8 cellular contexts compared by ENCODE assay signal in genomic region chr3:38137615-38138346, GRCh38. TPM values are rescaled to one million over a fixed set of nuclear protein-coding genes. Genes with fewer than 3 reads are reported as not detected.
DNase-seq lines count a peak whose midpoint lies in the region; ATAC-seq lines count a peak whose summit lies in the region.

No MANE protein-coding gene starts in this region.

- ATAC-seq in GM18511 (IDR thresholded peaks at IDR 0.05; ENCODE audit: unreplicated experiment) (no peak), GM19395 (IDR thresholded peaks at IDR 0.05; ENCODE audit: unreplicated experiment) (no peak), GM21528 (IDR thresholded peaks at IDR 0.05; ENCODE audit: low FRiP score, unreplicated experiment) (no peak)

- H3K9me3 ChIP-seq in SK-N-MC (ENCODE audit: low read depth, low read length), result no peaks in the 10 kb centered on the region
- no peaks in the 10 kb centered on the region for H3K9me3 ChIP-seq in muscle layer of duodenum (ENCODE audit: control insufficient read depth in 1 of 2, low read length in 2 of 2)

- H3K27me3 ChIP-seq in muscle layer of duodenum (ENCODE audit: low read depth, low read length), result no peaks in the 10 kb centered on the region

- H3K27ac ChIP-seq in SK-N-MC (no peak overlapping the region), muscle layer of duodenum (ENCODE audit: low read length) (peak overlapping the region; percentile 93)

- peaks cover 20 to 31% of the 10 kb centered on the region in 2 donors for H3K4me1 ChIP-seq in muscle layer of duodenum (ENCODE audit: control insufficient read depth in 1 of 2, insufficient read depth in 2 of 2, low read length in 2 of 2)

- H3K4me3 ChIP-seq in SK-N-MC (peak overlapping the region; percentile 87), muscle layer of duodenum (ENCODE audit: low read depth in 1 of 2, low read length in 2 of 2) (peak overlapping the region; percentile 87 to 89)

- DNase-seq in NCI-H2107 treated with DMSO at 0.1 percent for 48 hours (lab: John Stamatoyannopoulos, UW; ENCODE audit: unreplicated experiment) (peak; percentile 41), NCI-H2107 (lab: John Stamatoyannopoulos, UW) (no peak), SK-N-MC (ENCODE audit: low read depth, low spot score) (no peak), dermis blood vessel endothelial cell (peak; percentile 27)

- H3K9ac ChIP-seq in SK-N-MC (ENCODE audit: insufficient read length), result peak overlapping the region; percentile 57

- H3K36me3 ChIP-seq in SK-N-MC (ENCODE audit: insufficient read depth, low read length) (no peaks in the 10 kb centered on the region), muscle layer of duodenum (ENCODE audit: control insufficient read depth in 1 of 2, insufficient read depth in 2 of 2, low read length in 2 of 2) (peaks cover 33 to 35% of the 10 kb centered on the region in 2 donors)

RNA-seq across cellular contexts. Expression of gene MYD88, which starts 0.7 kb away (rescaled TPM):
- 29.3 and 29.9 TPM in 2 replicates for total RNA-seq in dermis blood vessel endothelial cell

RNA-seq across cellular contexts. Expression of gene ACAA1, which starts 0.9 kb away (rescaled TPM):
- 27.2 and 42.5 TPM in 2 replicates for total RNA-seq in dermis blood vessel endothelial cell

RNA-seq across cellular contexts. Expression of gene OXSR1, which starts 27.6 kb away (rescaled TPM):
- 35.2 and 41.2 TPM in 2 replicates for total RNA-seq in dermis blood vessel endothelial cell

Comparison
In these comparisons a context has a peak if more than half of its experiments do, and no peak if none do; other contexts are left out.
1. DNase-seq: peak in NCI-H2107 treated with DMSO at 0.1 percent for 48 hours (single experiment) and dermis blood vessel endothelial cell (single experiment); none in NCI-H2107 (single experiment) and SK-N-MC (single experiment).